8 cellular contexts compared by ENCODE assay signal in the genomic region with DNA sequence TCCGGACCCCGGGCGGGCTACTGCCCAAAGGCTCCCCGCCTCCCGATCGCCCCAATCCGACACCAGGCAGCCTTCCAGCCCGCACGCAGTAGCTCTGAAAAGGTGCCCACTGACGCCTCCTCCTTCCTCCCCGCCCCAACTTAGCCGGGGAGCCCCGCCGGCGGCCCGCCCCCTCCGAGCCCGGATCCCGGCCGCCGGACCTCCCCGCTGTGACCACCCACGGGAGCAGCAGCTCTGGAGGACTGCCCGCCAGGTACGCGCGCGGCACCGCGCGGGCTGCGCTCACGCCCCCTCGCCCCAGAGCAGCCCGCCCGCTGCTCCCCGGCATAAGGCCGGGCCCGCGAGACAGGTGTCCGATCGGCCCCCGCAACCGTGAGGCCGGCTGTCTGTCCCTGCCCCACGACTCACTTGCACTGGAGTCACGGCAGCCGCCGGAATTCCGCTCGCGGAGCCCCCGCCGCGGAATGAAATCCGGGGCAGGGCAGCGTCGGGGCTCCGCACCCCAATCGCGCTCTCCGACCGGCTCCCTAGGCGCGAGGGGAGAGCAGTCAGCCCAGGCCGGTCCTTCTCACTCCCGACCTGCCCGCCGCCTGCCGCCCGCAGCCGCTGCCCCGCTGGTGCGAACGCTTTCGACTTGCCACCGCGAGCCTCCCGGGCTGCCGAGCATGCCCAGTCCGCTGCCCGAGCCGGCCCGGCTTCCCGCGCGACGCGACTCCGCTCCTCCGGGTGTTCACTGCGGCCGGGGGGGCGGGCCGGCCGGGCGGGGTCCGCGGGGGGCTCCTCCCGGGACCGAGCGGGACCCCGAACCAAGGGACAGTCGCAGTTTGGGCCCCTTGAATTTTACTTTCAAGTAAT.
DNase-seq lines count a peak whose midpoint lies in the region; ATAC-seq and TF ChIP-seq lines count a peak whose summit lies in the region.

A gene (minus strand): TSS at position 658 of the 855 bp plus-strand sequence. CDS start 279,842 bp downstream, outside the sequence.

- peak within 1 kb of the TSS; percentile 88 for H3K4me3 ChIP-seq in AG10803 (ENCODE audit: low read length)

- DNase-seq in AG10803 (ENCODE audit: low read depth) (peak; percentile 89), NCI-H82 (lab: John Stamatoyannopoulos, UW) (peak; percentile 79), memory B cell (ENCODE audit: low spot score in 2 of 2) (peak; percentile 77 to 80)
- DNase-seq in activated CD8-positive, alpha-beta memory T cell treated with anti-CD3 and anti-CD28 coated beads for 48 hours (ENCODE audit: low read depth in 2 of 3, low spot score in 2 of 3) = peak; percentile 35 to 61 (median 41)
- peak; percentile 75 to 77 (median 77) for DNase-seq in effector memory CD8-positive, alpha-beta T cell
- DNase-seq in stimulated activated CD8-positive, alpha-beta memory T cell treated with anti-CD3 and anti-CD28 coated beads, Interleukin-12 subunit alpha, Interleukin-12 subunit beta, amount 100 ng/mL, for 24 hours (ENCODE audit: extremely low read depth) = peak; percentile 67

- peak within 1 kb of the TSS; percentile 95 to 98 for H3K27ac Mint-ChIP-seq in effector memory CD8-positive, alpha-beta T cell
- H3K27ac Mint-ChIP-seq in memory B cell = peak within 1 kb of the TSS; percentile 94

- H3K9me3 Mint-ChIP-seq in effector memory CD8-positive, alpha-beta T cell = no peaks in the 10 kb centered on the region
- H3K9me3 Mint-ChIP-seq in memory B cell = no peaks in the 10 kb centered on the region

- H3K4me3 Mint-ChIP-seq in effector memory CD8-positive, alpha-beta T cell = peak within 1 kb of the TSS; percentile 96 to 97
- peak within 1 kb of the TSS; percentile 98 for H3K4me3 Mint-ChIP-seq in memory B cell

- H3K4me1 Mint-ChIP-seq in effector memory CD8-positive, alpha-beta T cell (ENCODE audit: low read depth in 2 of 2) = peaks cover 30 to 47% of the 10 kb centered on the region in 2 donors
- peaks cover 28% of the 10 kb centered on the region for H3K4me1 Mint-ChIP-seq in memory B cell

- TF ChIP-seq CTCF in AG10803 (conservative IDR thresholded peaks at IDR 0.05; ENCODE audit: low read length) = no peak

- H3K36me3 Mint-ChIP-seq in effector memory CD8-positive, alpha-beta T cell (ENCODE audit: insufficient read depth) = peaks cover 48% of the 10 kb centered on the region
- H3K36me3 Mint-ChIP-seq in memory B cell = peaks cover 4% of the 10 kb centered on the region

- ATAC-seq in GM19023 (IDR thresholded peaks at IDR 0.05; ENCODE audit: unreplicated experiment) = peak; percentile 31
- peak; percentile 22 for ATAC-seq in HG03175 (IDR thresholded peaks at IDR 0.05; ENCODE audit: unreplicated experiment)
- peak; percentile 43 for ATAC-seq in effector memory CD8-positive, alpha-beta T cell (replicated peaks)
- ATAC-seq in memory B cell (ENCODE audit: low read depth) = peak; percentile 38

- no peaks in the 10 kb centered on the region for H3K27me3 Mint-ChIP-seq in effector memory CD8-positive, alpha-beta T cell
- no peaks in the 10 kb centered on the region for H3K27me3 Mint-ChIP-seq in memory B cell

Comparison
In these comparisons a context has a peak if more than half of its experiments do, and no peak if none do; other contexts are left out.
1. Peak in every context shown above with its lines: DNase-seq, ATAC-seq and H3K4me3 ChIP-seq.